Comparison of ENCODE assay signal across 8 cellular contexts in the genomic region with DNA sequence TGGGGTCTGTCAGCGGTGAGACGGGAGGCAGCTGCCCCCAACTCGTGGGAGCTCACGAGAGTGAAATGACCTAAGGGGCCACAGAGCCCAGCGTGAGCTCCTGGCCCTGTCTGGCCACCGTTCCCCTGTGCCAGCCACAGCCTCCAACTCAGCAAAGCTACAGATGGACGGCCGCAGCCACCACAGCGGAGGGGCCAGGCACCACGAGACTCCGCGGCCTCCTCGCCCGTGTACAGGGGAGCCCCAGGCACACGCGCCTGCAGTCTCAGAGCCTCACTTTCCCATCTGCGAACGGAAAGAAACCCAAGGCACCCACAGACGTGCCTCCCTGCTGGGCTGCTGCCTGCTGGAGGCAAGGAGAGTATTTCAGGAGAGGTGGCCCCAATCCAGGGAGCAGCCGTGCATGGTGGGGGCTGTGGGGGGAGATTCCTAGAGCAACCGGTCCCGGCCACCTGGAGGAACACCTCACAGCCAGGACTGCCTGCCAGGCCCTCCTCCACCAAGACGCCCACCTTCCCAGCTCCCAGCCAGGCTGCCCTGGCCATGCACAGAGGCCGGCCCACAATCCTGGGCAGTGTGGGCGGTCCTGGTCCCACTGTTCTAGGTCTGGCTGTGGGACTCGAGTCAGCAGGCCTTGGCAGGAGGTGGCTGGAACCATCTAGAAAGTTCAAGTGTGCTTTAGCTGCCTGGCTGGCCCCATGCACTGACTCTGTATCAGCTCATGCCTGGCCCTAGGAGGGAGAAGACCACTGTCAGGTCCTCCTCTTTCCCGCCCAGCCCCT. TPM values are rescaled to one million over a fixed set of nuclear protein-coding genes. Genes with fewer than 3 reads are reported as not detected.
A peak's percentile ranks its signal among the peaks of the same experiment; 100 is the strongest.
DNase-seq lines count a peak whose midpoint lies in the region; ATAC-seq and TF ChIP-seq lines count a peak whose summit lies in the region.

No MANE protein-coding gene starts in this region.

- peak overlapping the region; percentile 91 to 100 (median 99) for H3K4me2 ChIP-seq in BLaER1 treated with 17β-estradiol and CSF1 and Interleukin-3, amounts not matched to agents 10 nM and 100 nM

- H3K27me3 ChIP-seq in BLaER1 treated with 17β-estradiol and CSF1 and Interleukin-3, amounts not matched to agents 10 nM and 100 nM, result no peaks in the 10 kb centered on the region

- H3K4me3 Mint-ChIP-seq in endothelial cell (ENCODE audit: unreplicated experiment), result peak overlapping the region; percentile 94
- H3K4me3 Mint-ChIP-seq in natural killer cell treated with Interleukin-12 subunit alpha and Interleukin-12 subunit beta and Interleukin-15 and Interleukin-18, amount 100 ng/mL, for 72 hours, result peak overlapping the region; percentile 85

- H3K4me1 Mint-ChIP-seq in endothelial cell (ENCODE audit: unreplicated experiment), result peaks cover 7% of the 10 kb centered on the region
- H3K4me1 Mint-ChIP-seq in natural killer cell treated with Interleukin-12 subunit alpha and Interleukin-12 subunit beta and Interleukin-15 and Interleukin-18, amount 100 ng/mL, for 72 hours (ENCODE audit: low read depth in 2 of 2), result peaks cover 11 to 27% of the 10 kb centered on the region in 2 donors

- no peaks in the 10 kb centered on the region for H3K9me3 ChIP-seq in BLaER1 treated with 17β-estradiol and CSF1 and Interleukin-3, amounts not matched to agents 10 nM and 100 nM (replicated peaks in 1 of 11)

- H3K27me3 Mint-ChIP-seq in endothelial cell (ENCODE audit: unreplicated experiment), result peaks cover 6% of the 10 kb centered on the region
- H3K27me3 Mint-ChIP-seq in natural killer cell treated with Interleukin-12 subunit alpha and Interleukin-12 subunit beta and Interleukin-15 and Interleukin-18, amount 100 ng/mL, for 72 hours, result no peaks in the 10 kb centered on the region

- H3K36me3 Mint-ChIP-seq in endothelial cell (ENCODE audit: low read depth, unreplicated experiment), result no peaks in the 10 kb centered on the region
- no peaks in the 10 kb centered on the region for H3K36me3 Mint-ChIP-seq in natural killer cell treated with Interleukin-12 subunit alpha and Interleukin-12 subunit beta and Interleukin-15 and Interleukin-18, amount 100 ng/mL, for 72 hours

- TF ChIP-seq POLR2A in NB4 (IDR thresholded peaks at IDR 0.05; ENCODE audit: extremely low read depth, insufficient read length), result no peak

- H3K36me3 ChIP-seq in BLaER1 treated with 17β-estradiol and CSF1 and Interleukin-3, amounts not matched to agents 10 nM and 100 nM, result peaks cover 46 to 58% (median 55%) of the 10 kb centered on the region in 11 experiments

- ATAC-seq in natural killer cell treated with Interleukin-12 subunit alpha and Interleukin-12 subunit beta and Interleukin-15 and Interleukin-18, amount 100 ng/mL, for 72 hours, result no peak
- no peak for ATAC-seq in GM18520 (IDR thresholded peaks at IDR 0.05; ENCODE audit: unreplicated experiment)

- H3K27ac ChIP-seq in BLaER1 treated with 17β-estradiol and CSF1 and Interleukin-3, amounts not matched to agents 10 nM and 100 nM, result peak overlapping the region; percentile 57 to 92 (median 86); a peak in 21 of 22 replicates

- DNase-seq in NB4 (ENCODE audit: low read depth) (no peak), endothelial cell (ENCODE audit: low spot score) (no peak), superior temporal gyrus (ENCODE audit: extremely low spot score) (no peak), NCI-H1436 treated with DMSO at 0.1 percent for 48 hours (lab: John Stamatoyannopoulos, UW) (no peak)
- no peak for DNase-seq in natural killer cell treated with Interleukin-12 subunit alpha and Interleukin-12 subunit beta and Interleukin-15 and Interleukin-18, amount 100 ng/mL, for 72 hours (ENCODE audit: low spot score)
- no peak for DNase-seq in stimulated activated CD8-positive, alpha-beta memory T cell treated with anti-CD3 and anti-CD28 coated beads, Interleukin-4, amount 100 ng/mL, for 48 hours

- H3K9ac ChIP-seq in BLaER1 treated with 17β-estradiol and CSF1 and Interleukin-3, amounts not matched to agents 10 nM and 100 nM, result peak overlapping the region; percentile 78 to 98 (median 90)

- H4K20me1 ChIP-seq in BLaER1 treated with 17β-estradiol and CSF1 and Interleukin-3, amounts not matched to agents 10 nM and 100 nM, result peaks cover 63 to 69% (median 66%) of the 10 kb centered on the region in 11 experiments

- no peak overlapping the region for H3K27ac Mint-ChIP-seq in endothelial cell (ENCODE audit: unreplicated experiment)
- peak overlapping the region; percentile 59 to 90 for H3K27ac Mint-ChIP-seq in natural killer cell treated with Interleukin-12 subunit alpha and Interleukin-12 subunit beta and Interleukin-15 and Interleukin-18, amount 100 ng/mL, for 72 hours

- peaks cover 70 to 83% (median 78%) of the 10 kb centered on the region in 10 experiments for H3K4me1 ChIP-seq in BLaER1 treated with 17β-estradiol and CSF1 and Interleukin-3, amounts not matched to agents 10 nM and 100 nM

- TF ChIP-seq CTCF in NB4 (IDR thresholded peaks at IDR 0.05; ENCODE audit: low read depth, low read length) (no peak), endothelial cell (IDR thresholded peaks at IDR 0.05; ENCODE audit: unreplicated experiment) (no peak)

- H3K9me3 Mint-ChIP-seq in endothelial cell (ENCODE audit: unreplicated experiment), result no peaks in the 10 kb centered on the region
- H3K9me3 Mint-ChIP-seq in natural killer cell treated with Interleukin-12 subunit alpha and Interleukin-12 subunit beta and Interleukin-15 and Interleukin-18, amount 100 ng/mL, for 72 hours, result no peaks in the 10 kb centered on the region

- peak overlapping the region; percentile 87 to 100 (median 100) for H3K4me3 ChIP-seq in BLaER1 treated with 17β-estradiol and CSF1 and Interleukin-3, amounts not matched to agents 10 nM and 100 nM
- H3K4me3 ChIP-seq in NB4 (ENCODE audit: low read depth, low read length), result peak overlapping the region; percentile 68

RNA-seq across cellular contexts. Expression of a gene that starts 1.9 kb away (rescaled TPM):
- total RNA-seq in endothelial cell (ENCODE audit: unreplicated experiment), result 228 TPM
- total RNA-seq in natural killer cell treated with Interleukin-12 subunit alpha and Interleukin-12 subunit beta and Interleukin-15 and Interleukin-18, amount 100 ng/mL, for 72 hours, result 100 to 1,000 TPM; 303 to 308 TPM

RNA-seq across cellular contexts. Expression of a gene that starts 33.6 kb away (rescaled TPM):
- total RNA-seq in endothelial cell (ENCODE audit: unreplicated experiment), result 80.5 TPM
- 10 to 100 TPM; 19.9 to 23.0 TPM for total RNA-seq in natural killer cell treated with Interleukin-12 subunit alpha and Interleukin-12 subunit beta and Interleukin-15 and Interleukin-18, amount 100 ng/mL, for 72 hours

RNA-seq across cellular contexts. Expression of a gene that starts 47.0 kb away (rescaled TPM):
- total RNA-seq in endothelial cell (ENCODE audit: unreplicated experiment), result 88.5 TPM
- 100 to 1,000 TPM; 180 to 212 TPM for total RNA-seq in natural killer cell treated with Interleukin-12 subunit alpha and Interleukin-12 subunit beta and Interleukin-15 and Interleukin-18, amount 100 ng/mL, for 72 hours

RNA-seq across cellular contexts. Expression of a gene that starts 47.6 kb away (rescaled TPM):
- total RNA-seq in endothelial cell (ENCODE audit: unreplicated experiment), result 8.9 TPM
- total RNA-seq in natural killer cell treated with Interleukin-12 subunit alpha and Interleukin-12 subunit beta and Interleukin-15 and Interleukin-18, amount 100 ng/mL, for 72 hours, result 1 to 10 TPM; 5.7 to 5.9 TPM
